Comparison of ENCODE assay signal across 9 cellular contexts in genomic region chr20:16575390-16576140, GRCh38. TPM values are rescaled to one million over a fixed set of nuclear protein-coding genes. Genes with fewer than 3 reads are reported as not detected.
DNase-seq lines count a peak whose midpoint lies in the region; ATAC-seq, FAIRE-seq and TF ChIP-seq lines count a peak whose summit lies in the region.
"Had no signal": no experiment of that assay in that cellular context is flagged by ENCODE, and none has a peak within 500 bp of the region (broad histone marks: within the 10 kb centered on the region; RNA-seq: fewer than 3 reads in every experiment).

No MANE protein-coding gene starts in this region.

- H2AFZ ChIP-seq in ACC112 (ENCODE audit: low read length, unreplicated experiment) (peak overlapping the region; percentile 97), GM12878 (ENCODE audit: control insufficient read depth, low read depth, low read length) (peak overlapping the region; percentile 83)

- intact Hi-C loops in GM12878 (cut with micrococcal nuclease; ENCODE audit: unreplicated experiment) (loop anchor here (10.0 kb wide), 1 partner anchor 261 kb away; no protein-coding TSS in a partner anchor), lower lobe of right lung (cut with DNase I) (no loop called here), upper lobe of right lung (cut with DNase I) (no loop called here)

- H3K4me3 ChIP-seq in ACC112 (ENCODE audit: low read depth, low read length) = peak overlapping the region; percentile 79
- H3K4me3 ChIP-seq in HFF-Myc (replicated peaks; ENCODE audit: low read depth, low read length) = peak overlapping the region; percentile 47
- peak overlapping the region; percentile 32; the same call in 1 of the 2 replicates for H3K4me3 ChIP-seq in GM12878
- H3K4me3 ChIP-seq in lower lobe of right lung = peak overlapping the region; percentile 90
- H3K4me3 ChIP-seq in upper lobe of right lung = peak overlapping the region; percentile 93

- WGBS in GM12878 (ENCODE audit: insufficient coverage, insufficient replicate concordance, low lambda C conversion rate, missing lambda C conversion rate) = 40% methylated on average over 18 of the region's 18 CpGs

- H4K20me1 ChIP-seq in GM12878 (ENCODE audit: control insufficient read depth, insufficient read depth) = no peaks in the 10 kb centered on the region

- H3K27ac ChIP-seq in ACC112 (ENCODE audit: low read depth, low read length) = no peak overlapping the region; the same call in 1 of the 2 replicates
- no peak overlapping the region for H3K27ac ChIP-seq in GM12878 (ENCODE audit: control insufficient read depth, insufficient read depth)
- H3K27ac ChIP-seq in lower lobe of right lung = peak overlapping the region; percentile 63
- H3K27ac ChIP-seq in upper lobe of right lung = peak overlapping the region; percentile 63

- H3K4me2 ChIP-seq in GM12878 (ENCODE audit: control insufficient read depth, insufficient read depth) = peak overlapping the region; percentile 67

- H3K79me2 ChIP-seq in ACC112 (ENCODE audit: control insufficient read depth, insufficient read depth, low read length, unreplicated experiment) (peaks cover 13% of the 10 kb centered on the region), GM12878 (ENCODE audit: control insufficient read depth, insufficient read depth, low read length) (no peaks in the 10 kb centered on the region)

- H3K27me3 ChIP-seq in ACC112 (ENCODE audit: insufficient read depth, low read length) (no peaks in the 10 kb centered on the region), GM12878 (replicated peaks in 1 of 2; ENCODE audit: control insufficient read depth in 2 of 2, insufficient read depth in 2 of 2, low read length in 1 of 2) (no peaks in the 10 kb centered on the region), lower lobe of right lung (ENCODE audit: low read depth) (no peaks in the 10 kb centered on the region), upper lobe of right lung (no peaks in the 10 kb centered on the region)

- CTCF ChIA-PET in GM12878 (lab: Yijun Ruan, JAX) = interaction anchor here (0.9 kb wide), 1 partner anchor 142 kb away, joined by 4 read pairs; no protein-coding TSS in a partner anchor

- RAD21 ChIA-PET in GM12878 (lab: Charles Lee; ENCODE audit: unreplicated experiment) = no interaction called here

- TF ChIP-seq RAD21 in GM12878 (IDR thresholded peaks at IDR 0.05; ENCODE audit: insufficient read depth, low read depth, low read length) = no peak

- H3K9me3 ChIP-seq in GM12878 (replicated peaks; ENCODE audit: control insufficient read depth, insufficient read depth, low read length) (no peaks in the 10 kb centered on the region), lower lobe of right lung (no peaks in the 10 kb centered on the region), upper lobe of right lung (no peaks in the 10 kb centered on the region)

- no peak for FAIRE-seq in GM12878 (lab: Jason Lieb, UNC)
- FAIRE-seq: endometrium had no signal

- no peak for TF ChIP-seq EP300 in GM12878 (IDR thresholded peaks at IDR 0.05; ENCODE audit: borderline replicate concordance in 1 of 2, control insufficient read depth in 1 of 2, low read depth in 2 of 2, low read length in 2 of 2)

- H3K36me3 ChIP-seq in ACC112 (ENCODE audit: insufficient read depth, low read length) (no peaks in the 10 kb centered on the region), GM12878 (ENCODE audit: control insufficient read depth in 2 of 2, insufficient read depth in 2 of 2, low read length in 1 of 2) (no peaks in the 10 kb centered on the region), lower lobe of right lung (no peaks in the 10 kb centered on the region), upper lobe of right lung (no peaks in the 10 kb centered on the region)

- no TSS peak for BruUV-seq in GM12878 (replicated peaks; lab: Mats Ljungman, UMichigan)

- no peak for TF ChIP-seq CTCF in HFF-Myc (IDR thresholded peaks at IDR 0.05; ENCODE audit: low read depth, low read length, missing control alignments)
- no peak for TF ChIP-seq CTCF in GM12878 (IDR thresholded peaks at IDR 0.05 in 2 of 3, conservative IDR thresholded peaks at IDR 0.05 in 1 of 3; ENCODE audit: control insufficient read depth in 2 of 3, extremely low read depth in 1 of 3, insufficient read depth in 1 of 3, low read depth in 3 of 3, low read length in 3 of 3)
- TF ChIP-seq CTCF in lower lobe of right lung (IDR thresholded peaks at IDR 0.05) = no peak
- no peak for TF ChIP-seq CTCF in upper lobe of right lung (IDR thresholded peaks at IDR 0.05)

- H3K9ac ChIP-seq in GM12878 (ENCODE audit: control insufficient read depth, insufficient read depth, low read length) = peak overlapping the region; percentile 43

- SMC1A ChIA-PET in GM12878 (lab: Charles Lee; ENCODE audit: uncharacterized antibody, unreplicated experiment) = interaction anchor here (1.4 to 1.8 kb wide), 3 partner anchors 13 to 38 kb away, joined by 3 to 8 read pairs (median 3); no protein-coding TSS in a partner anchor

- DNase-seq in HFF-Myc (ENCODE audit: extremely low read depth, low read depth) = no peak
- no peak for DNase-seq in GM12878 (ENCODE audit: low read depth, low spot score)
- DNase-seq in lower lobe of right lung = peak; percentile 20
- no peak for DNase-seq in upper lobe of right lung
- no peak for DNase-seq in Ammon's horn (ENCODE audit: low spot score)
- DNase-seq in NCI-H2171 (lab: John Stamatoyannopoulos, UW) = no peak

- TF ChIP-seq POLR2A in GM12878 (IDR thresholded peaks at IDR 0.05; ENCODE audit: low read depth, low read length) = no peak

- POLR2A ChIA-PET in GM12878 (lab: Charles Lee) = interaction anchor here (1.5 kb wide), 1 partner anchor 38 kb away, joined by 4 read pairs; no protein-coding TSS in a partner anchor

- in situ Hi-C loops in GM12878 (cut with MboI) = no loop called here

- peaks cover 28% of the 10 kb centered on the region for H3K4me1 ChIP-seq in ACC112 (ENCODE audit: control insufficient read depth, insufficient read depth, low read length, unreplicated experiment)
- H3K4me1 ChIP-seq in GM12878 (ENCODE audit: control insufficient read depth, insufficient read depth, low read length) = peaks cover 4% of the 10 kb centered on the region
- H3K4me1 ChIP-seq in lower lobe of right lung = peaks cover 28% of the 10 kb centered on the region
- H3K4me1 ChIP-seq in upper lobe of right lung = peaks cover 26% of the 10 kb centered on the region

- ATAC-seq in GM12878 = no peak
- no peak for ATAC-seq in lower lobe of right lung
- no peak for ATAC-seq in upper lobe of right lung
- ATAC-seq in HG02759 (IDR thresholded peaks at IDR 0.05; ENCODE audit: unreplicated experiment) = no peak

TF ChIP-seq in GM12878, 131 proteins besides CTCF, POLR2A, EP300 and RAD21:
- no peak for TF ChIP-seq E2F4 (IDR thresholded peaks at IDR 0.05; ENCODE audit: low read depth, low read length)
- no peak for TF ChIP-seq NR2C1 (IDR thresholded peaks at IDR 0.05)
- no peak for TF ChIP-seq PAX5 (IDR thresholded peaks at IDR 0.05; ENCODE audit: borderline replicate concordance, low read depth, low read length)
- TF ChIP-seq SUPT20H (IDR thresholded peaks at IDR 0.05; ENCODE audit: borderline replicate concordance, control insufficient read depth, low read depth, low read length) = no peak
- no peak for TF ChIP-seq RAD51 (IDR thresholded peaks at IDR 0.05)
- no peak for TF ChIP-seq CBX5 (IDR thresholded peaks at IDR 0.05; ENCODE audit: low read depth)
- no peak for TF ChIP-seq BCL11A (IDR thresholded peaks at IDR 0.05; ENCODE audit: low read depth, low read length)
- no peak for TF ChIP-seq YBX1 (IDR thresholded peaks at IDR 0.05)
- no peak for TF ChIP-seq SPI1 (IDR thresholded peaks at IDR 0.05; ENCODE audit: borderline replicate concordance, insufficient read depth, low read depth, low read length)
- no peak for TF ChIP-seq ZNF217 (IDR thresholded peaks at IDR 0.05)

RNA-seq across cellular contexts. Expression of gene KIF16B, which starts 2.3 kb away (rescaled TPM):
- 14.3 and 15.2 TPM in 2 replicates for total RNA-seq in GM12878 (2013; cell fraction: nucleolus; rRNA removed)
- total RNA-seq in GM12878 (2014; rRNA removed) (3.4 and 3.9 TPM in 2 replicates), GM12878 (2014; rRNA removed; fragmentation: Illumina TruSeq; extraction: Trizol) (3.5 and 3.7 TPM in 2 replicates), GM12878 (2021) (3.0 and 3.5 TPM in 2 replicates), lower lobe of right lung (25.1 TPM), upper lobe of right lung (21.6 TPM)
- polyA plus RNA-seq in GM12878 (2011; ENCODE audit: low read depth) = 1.2 TPM
- polyA plus RNA-seq in GM12878 (2011; rRNA removed) (5.2 and 6.6 TPM in 2 replicates), GM12878 (2014; fragmentation: Illumina TruSeq; extraction: Trizol) (2.7 and 3.3 TPM in 2 replicates), GM12878 (2014; fragmentation: Nextera tagmentation; extraction: Ambion mirVana) (under 1 TPM; 0.21 to 0.64 TPM), GM12878 (2014; rRNA removed) (2.7 TPM in 2 replicates), GM12878 (2016; fragmentation: Nextera tagmentation; extraction: Ambion mirVana) (1 to 10 TPM; 2.3 to 2.6 TPM)
- 3.7 and 5.7 TPM in 2 replicates for polyA plus RNA-seq in GM12878 (2011; cell fraction: cytosol; rRNA removed)
- 5.4 and 6.3 TPM in 2 replicates for polyA plus RNA-seq in GM12878 (2011; cell fraction: nucleus; rRNA removed)
- 1.2 and 1.5 TPM in 2 replicates for polyA plus RNA-seq in GM12878 (2012)
- 8.4 and 8.6 TPM in 2 replicates for polyA minus RNA-seq in GM12878 (2011; rRNA and poly(A)+ RNA removed)
- 2.1 and 3.2 TPM in 2 replicates for polyA minus RNA-seq in GM12878 (2011; cell fraction: cytosol; rRNA and poly(A)+ RNA removed)
- polyA minus RNA-seq in GM12878 (2011; cell fraction: nucleus; rRNA and poly(A)+ RNA removed) = 8.8 and 13.9 TPM in 2 replicates

Comparison
In these comparisons a context has a peak if more than half of its experiments do, and no peak if none do; other contexts are left out.
1. H3K27ac ChIP-seq: peak in lower lobe of right lung (single experiment) and upper lobe of right lung (single experiment); none in ACC112 (single experiment) and GM12878 (single experiment).
2. H3K4me3 ChIP-seq: peak in every context shown above with its lines; median percentile 93 in upper lobe of right lung; 90 in lower lobe of right lung; 79 in ACC112; 47 in HFF-Myc; 32 in GM12878.